In the genomic region with DNA sequence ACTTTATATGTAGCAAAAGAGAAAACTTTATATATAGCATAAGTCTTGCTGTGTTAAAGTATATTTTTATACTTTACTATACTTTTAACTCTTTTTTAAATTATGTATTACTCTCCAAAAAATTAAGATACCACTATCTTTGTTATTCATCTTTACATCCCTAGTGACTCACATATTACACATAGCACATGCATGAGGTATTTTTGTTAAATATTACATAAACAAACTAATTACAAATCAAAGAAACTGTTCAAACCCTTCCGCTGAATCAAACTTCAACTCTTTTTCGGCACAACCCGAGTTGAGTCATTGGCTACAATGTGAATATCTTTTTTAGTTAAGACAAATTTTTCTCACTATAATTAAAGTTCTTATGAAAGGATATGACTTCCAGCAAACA, we compare ENCODE assay signal across 1 cellular context.
TF ChIP-seq lines count a peak whose summit lies in the region.

No MANE protein-coding gene starts in this region.

TF ChIP-seq in IMR-90, 13 proteins besides CTCF, POLR2A, EP300 and RAD21 (continued from another document):
- TF ChIP-seq, protein P1, sequence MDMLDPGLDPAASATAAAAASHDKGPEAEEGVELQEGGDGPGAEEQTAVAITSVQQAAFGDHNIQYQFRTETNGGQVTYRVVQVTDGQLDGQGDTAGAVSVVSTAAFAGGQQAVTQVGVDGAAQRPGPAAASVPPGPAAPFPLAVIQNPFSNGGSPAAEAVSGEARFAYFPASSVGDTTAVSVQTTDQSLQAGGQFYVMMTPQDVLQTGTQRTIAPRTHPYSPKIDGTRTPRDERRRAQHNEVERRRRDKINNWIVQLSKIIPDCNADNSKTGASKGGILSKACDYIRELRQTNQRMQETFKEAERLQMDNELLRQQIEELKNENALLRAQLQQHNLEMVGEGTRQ (IDR thresholded peaks at IDR 0.05; ENCODE audit: low read depth, low read length): no peak
- TF ChIP-seq, protein P2, sequence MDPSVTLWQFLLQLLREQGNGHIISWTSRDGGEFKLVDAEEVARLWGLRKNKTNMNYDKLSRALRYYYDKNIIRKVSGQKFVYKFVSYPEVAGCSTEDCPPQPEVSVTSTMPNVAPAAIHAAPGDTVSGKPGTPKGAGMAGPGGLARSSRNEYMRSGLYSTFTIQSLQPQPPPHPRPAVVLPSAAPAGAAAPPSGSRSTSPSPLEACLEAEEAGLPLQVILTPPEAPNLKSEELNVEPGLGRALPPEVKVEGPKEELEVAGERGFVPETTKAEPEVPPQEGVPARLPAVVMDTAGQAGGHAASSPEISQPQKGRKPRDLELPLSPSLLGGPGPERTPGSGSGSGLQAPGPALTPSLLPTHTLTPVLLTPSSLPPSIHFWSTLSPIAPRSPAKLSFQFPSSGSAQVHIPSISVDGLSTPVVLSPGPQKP (IDR thresholded peaks at IDR 0.05; ENCODE audit: borderline replicate concordance, low read depth, low read length): no peak
- TF ChIP-seq RFX5 (IDR thresholded peaks at IDR 0.05; ENCODE audit: low read depth, low read length): no peak
- TF ChIP-seq NFE2L2 (IDR thresholded peaks at IDR 0.05; ENCODE audit: low read depth, low read length): no peak
- TF ChIP-seq BHLHE40 (IDR thresholded peaks at IDR 0.05; ENCODE audit: low read depth, low read length): no peak
- no peak for TF ChIP-seq CHD1 (IDR thresholded peaks at IDR 0.05; ENCODE audit: low read depth, low read length)
